Comparison of ENCODE assay signal across 8 cellular contexts in the genomic region with DNA sequence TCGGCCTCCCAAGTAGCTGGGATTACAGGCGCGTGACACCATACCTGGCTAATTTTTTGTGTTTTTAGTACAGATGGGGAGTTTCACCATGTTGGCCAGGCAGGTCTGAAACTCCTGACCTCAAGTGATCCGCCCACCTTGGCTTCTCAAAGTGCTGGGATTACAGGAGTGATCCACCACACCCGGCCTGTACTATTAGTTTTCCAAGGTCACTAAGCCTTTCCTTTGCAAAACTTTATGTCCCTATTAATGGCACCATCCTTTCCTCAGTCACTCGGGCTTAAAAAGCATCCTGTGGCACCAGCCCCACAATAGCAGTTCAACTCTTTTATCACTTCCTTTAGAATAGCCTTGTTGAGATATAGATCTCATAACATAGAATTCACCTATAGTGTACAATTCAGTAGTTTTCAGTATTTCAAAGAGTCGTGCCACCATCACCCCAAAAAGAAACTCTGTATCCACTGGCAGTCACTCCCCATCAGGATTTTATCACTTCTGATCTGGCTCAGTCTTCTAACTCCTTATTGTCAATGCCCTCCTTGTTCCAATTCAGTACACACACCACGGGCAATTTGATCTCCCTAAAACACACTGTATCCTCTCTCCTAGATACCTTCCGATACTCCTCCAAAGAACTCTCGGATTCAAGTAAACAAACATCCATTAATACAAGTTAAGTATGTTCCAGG. TPM values are rescaled to one million over a fixed set of nuclear protein-coding genes. Genes with fewer than 3 reads are reported as not detected.
DNase-seq lines count a peak whose midpoint lies in the region; ATAC-seq and TF ChIP-seq lines count a peak whose summit lies in the region.

No MANE protein-coding gene starts in this region.

- DNase-seq in Peyer's patch (no peak), esophagus squamous epithelium (lab: John Stamatoyannopoulos, UW) (no peak), sigmoid colon (no peak), omental fat pad (ENCODE audit: low spot score) (no peak), NCI-H1417 treated with DMSO at 0.1 percent for 48 hours (lab: John Stamatoyannopoulos, UW) (no peak), COR-L47 (lab: John Stamatoyannopoulos, UW) (no peak)
- no peak for DNase-seq in stimulated activated CD4-positive, alpha-beta T cell treated with anti-CD3 and anti-CD28 coated beads, Interleukin-12 subunit alpha, Interleukin-12 subunit beta, amount 100 ng/mL, for 4 hours

- peak overlapping the region; percentile 61 to 96 (median 72) for H3K4me3 ChIP-seq in Peyer's patch
- peak overlapping the region; percentile 69 to 98 (median 86) for H3K4me3 ChIP-seq in esophagus squamous epithelium
- H3K4me3 ChIP-seq in sigmoid colon = peak overlapping the region; percentile 63 to 97 (median 79)

- intact Hi-C loops in esophagus squamous epithelium (cut with DNase I) (no loop called here), sigmoid colon (cut with DNase I) (loop anchor here (5.0 kb wide), 3 partner anchors 65 to 480 kb away; a partner anchor contains a TSS)

- ATAC-seq in GM19452 (IDR thresholded peaks at IDR 0.05; ENCODE audit: unreplicated experiment) (peak; percentile 4), omental fat pad (ENCODE audit: low FRiP score) (no peak)

- H3K27ac ChIP-seq in Peyer's patch (peak overlapping the region; percentile 95 to 100 (median 96)), esophagus squamous epithelium (peak overlapping the region; percentile 98 to 100 (median 100)), sigmoid colon (peak overlapping the region; percentile 93 to 99 (median 99))

- TF ChIP-seq EP300 in sigmoid colon (IDR thresholded peaks at IDR 0.05) = no peak

- H3K27me3 ChIP-seq in Peyer's patch (no peaks in the 10 kb centered on the region), esophagus squamous epithelium (no peaks in the 10 kb centered on the region), sigmoid colon (no peaks in the 10 kb centered on the region)

- no peak for TF ChIP-seq POLR2A in Peyer's patch (IDR thresholded peaks at IDR 0.05)
- no peak for TF ChIP-seq POLR2A in esophagus squamous epithelium (IDR thresholded peaks at IDR 0.05)
- TF ChIP-seq POLR2A in sigmoid colon (IDR thresholded peaks at IDR 0.05) = no peak

- WGBS in esophagus squamous epithelium, 2 donors = 42 to 49% methylated on average over 10 of the region's 10 CpGs
- 41 to 54% methylated on average over 10 of the region's 10 CpGs for WGBS in sigmoid colon, 2 donors

- H3K4me1 ChIP-seq in Peyer's patch = peaks cover 0 to 16% (median 4%) of the 10 kb centered on the region in 4 donors
- H3K4me1 ChIP-seq in esophagus squamous epithelium = peaks cover 11 to 57% (median 12%) of the 10 kb centered on the region in 3 donors
- H3K4me1 ChIP-seq in sigmoid colon = peaks cover 0 to 27% (median 18%) of the 10 kb centered on the region in 4 donors

- TF ChIP-seq CTCF in Peyer's patch (IDR thresholded peaks at IDR 0.05) (no peak), esophagus squamous epithelium (IDR thresholded peaks at IDR 0.05) (no peak), sigmoid colon (IDR thresholded peaks at IDR 0.05) (no peak), omental fat pad (IDR thresholded peaks at IDR 0.05) (no peak)

- H3K36me3 ChIP-seq in Peyer's patch = no peaks in the 10 kb centered on the region
- H3K36me3 ChIP-seq in esophagus squamous epithelium = no peaks in the 10 kb centered on the region
- H3K36me3 ChIP-seq in sigmoid colon = no peaks in the 10 kb centered on the region

- no peaks in the 10 kb centered on the region for H3K9me3 ChIP-seq in Peyer's patch
- H3K9me3 ChIP-seq in esophagus squamous epithelium = no peaks in the 10 kb centered on the region
- H3K9me3 ChIP-seq in sigmoid colon = no peaks in the 10 kb centered on the region

RNA-seq across cellular contexts. Expression of a gene that starts 0.9 kb away (rescaled TPM):
- 10 to 100 TPM; 35.2 to 50.1 (median 38.3) TPM for total RNA-seq in Peyer's patch
- 10 to 100 TPM; 31.7 to 49.2 (median 43.1) TPM for total RNA-seq in esophagus squamous epithelium
- 10 to 100 TPM; 59.2 to 68.1 (median 66.8) TPM for total RNA-seq in sigmoid colon
- 10 to 100 TPM; 29.4 to 35.9 (median 35.1) TPM for polyA plus RNA-seq in sigmoid colon
- 10 to 100 TPM; 59.7 to 85.7 (median 64.8) TPM for total RNA-seq in omental fat pad

RNA-seq across cellular contexts. Expression of a gene that starts 9.1 kb away (rescaled TPM):
- total RNA-seq in Peyer's patch (10 to 100 TPM; 64.4 to 70.9 (median 66.5) TPM), esophagus squamous epithelium (100 to 1,000 TPM in 2 of 4 donors, 10 to 100 TPM in 2; 80.9 to 123 (median 99.6) TPM), sigmoid colon (100 to 1,000 TPM; 119 to 160 (median 138) TPM), omental fat pad (100 to 1,000 TPM; 109 to 157 (median 122) TPM)
- 100 to 1,000 TPM; 136 to 218 (median 148) TPM for polyA plus RNA-seq in sigmoid colon
